Comparison of ENCODE assay signal across 8 cellular contexts in genomic region chr10:43136995-43137700, GRCh38. TPM values are rescaled to one million over a fixed set of nuclear protein-coding genes. Genes with fewer than 3 reads are reported as not detected.
DNase-seq lines count a peak whose midpoint lies in the region; ATAC-seq and TF ChIP-seq lines count a peak whose summit lies in the region.

No MANE protein-coding gene starts in this region.

- peak overlapping the region; percentile 99 for H3K4me3 Mint-ChIP-seq in glutamatergic neuron (ENCODE audit: unreplicated experiment)

- H4K20me1 ChIP-seq in smooth muscle cell (ENCODE audit: low read depth), result peaks cover 30% of the 10 kb centered on the region

- peaks cover 8% of the 10 kb centered on the region for H3K27me3 ChIP-seq in WERI-Rb-1 (ENCODE audit: insufficient read depth, low read depth, severe bottlenecking)
- no peaks in the 10 kb centered on the region for H3K27me3 ChIP-seq in smooth muscle cell (ENCODE audit: low read depth)

- H3K4me3 ChIP-seq in WERI-Rb-1 (ENCODE audit: low read depth, low read length), result peak overlapping the region; percentile 97
- H3K4me3 ChIP-seq in smooth muscle cell, result peak overlapping the region; percentile 99

- peaks cover 10% of the 10 kb centered on the region for H3F3A ChIP-seq in smooth muscle cell (ENCODE audit: low read depth)

- DNase-seq in WERI-Rb-1, result no peak
- DNase-seq in glutamatergic neuron, result no peak
- no peak for DNase-seq in smooth muscle cell (lab: John Stamatoyannopoulos, UW; ENCODE audit: unreplicated experiment)
- no peak for DNase-seq in SIG-M5 (lab: John Stamatoyannopoulos, UW)
- no peak for DNase-seq in NCI-H526 (lab: John Stamatoyannopoulos, UW)

- H3K4me1 ChIP-seq in smooth muscle cell (ENCODE audit: low read depth), result peaks cover 16% of the 10 kb centered on the region

- peaks cover 19% of the 10 kb centered on the region for H3K9me3 Mint-ChIP-seq in glutamatergic neuron (ENCODE audit: unreplicated experiment)

- peak overlapping the region; percentile 88 for H2AFZ ChIP-seq in smooth muscle cell (ENCODE audit: low read depth)

- peaks cover 26% of the 10 kb centered on the region for H3K4me1 Mint-ChIP-seq in glutamatergic neuron (ENCODE audit: low read depth, unreplicated experiment)

- WGBS in smooth muscle cell (ENCODE audit: low lambda C conversion rate), result 44% methylated on average over 27 of the region's 27 CpGs

- no peaks in the 10 kb centered on the region; the same call in 1 of the 2 replicates for H3K36me3 ChIP-seq in WERI-Rb-1
- no peaks in the 10 kb centered on the region for H3K36me3 ChIP-seq in smooth muscle cell (ENCODE audit: low read depth)

- peak overlapping the region; percentile 99 for H3K4me2 ChIP-seq in smooth muscle cell

- ATAC-seq in GM19035 (IDR thresholded peaks at IDR 0.05; ENCODE audit: unreplicated experiment), result peak; percentile 0
- ATAC-seq in HG03097 (IDR thresholded peaks at IDR 0.05; ENCODE audit: low FRiP score, unreplicated experiment), result no peak
- ATAC-seq in HG03039 (IDR thresholded peaks at IDR 0.05; ENCODE audit: unreplicated experiment), result no peak

- H3K79me2 ChIP-seq in smooth muscle cell (ENCODE audit: low read depth), result peaks cover 50% of the 10 kb centered on the region

- H3K27me3 Mint-ChIP-seq in glutamatergic neuron (ENCODE audit: unreplicated experiment), result peaks cover 18% of the 10 kb centered on the region

- H3K36me3 Mint-ChIP-seq in glutamatergic neuron (ENCODE audit: unreplicated experiment), result no peaks in the 10 kb centered on the region

- peak overlapping the region; percentile 81 for H3K27ac ChIP-seq in WERI-Rb-1
- peak overlapping the region; percentile 99 for H3K27ac ChIP-seq in smooth muscle cell (ENCODE audit: low read depth)

- peak overlapping the region; percentile 100 for H3K27ac Mint-ChIP-seq in glutamatergic neuron (ENCODE audit: unreplicated experiment)

- TF ChIP-seq CTCF in WERI-Rb-1 (IDR thresholded peaks at IDR 0.05; ENCODE audit: low read depth, low read length) (no peak), glutamatergic neuron (IDR thresholded peaks at IDR 0.05; ENCODE audit: partially characterized antibody, unreplicated experiment) (no peak), smooth muscle cell (IDR thresholded peaks at IDR 0.05; ENCODE audit: borderline replicate concordance, insufficient read depth, poor library complexity, severe bottlenecking) (no peak)

- H3K9me3 ChIP-seq in WERI-Rb-1 (ENCODE audit: severe bottlenecking) (no peaks in the 10 kb centered on the region), smooth muscle cell (replicated peaks; ENCODE audit: low read depth) (no peaks in the 10 kb centered on the region)

- peak overlapping the region; percentile 98 for H3K9ac ChIP-seq in smooth muscle cell (ENCODE audit: low read depth)

RNA-seq across cellular contexts. Expression of gene CSGALNACT2, which starts 1.1 kb away (rescaled TPM):
- total RNA-seq in glutamatergic neuron (ENCODE audit: unreplicated experiment), result 28.3 TPM
- 40.4 and 43.2 TPM in 2 replicates for total RNA-seq in smooth muscle cell
- 29.1 and 35.6 TPM in 2 replicates for polyA plus RNA-seq in smooth muscle cell
